In genomic region chr20:45433316-45433715, GRCh38 we compare ENCODE assay signal across 11 cellular contexts. TPM values are rescaled to one million over a fixed set of nuclear protein-coding genes. Genes with fewer than 3 reads are reported as not detected.
A peak's percentile ranks its signal among the peaks of the same experiment; 100 is the strongest.
DNase-seq lines count a peak whose midpoint lies in the region; ATAC-seq and TF ChIP-seq lines count a peak whose summit lies in the region.
"Had no signal": no experiment of that assay in that cellular context is flagged by ENCODE, and none has a peak within 500 bp of the region (broad histone marks: within the 10 kb centered on the region; RNA-seq: fewer than 3 reads in every experiment).

No MANE protein-coding gene starts in this region.

- no peaks in the 10 kb centered on the region for H3K36me3 ChIP-seq in BE2C

- H3K27me3 ChIP-seq in BE2C, result no peaks in the 10 kb centered on the region

- no peaks in the 10 kb centered on the region for H3K9me3 ChIP-seq in BE2C

- TF ChIP-seq CTCF in coronary artery (IDR thresholded peaks at IDR 0.05) (no peak), BE2C (IDR thresholded peaks at IDR 0.05; ENCODE audit: low read depth, low read length) (no peak)

- DNase-seq in AG08395 (ENCODE audit: low spot score) (peak; percentile 50), HT1080 (ENCODE audit: low read depth) (peak; percentile 31), coronary artery (ENCODE audit: low spot score) (peak; percentile 79), medulla oblongata (ENCODE audit: extremely low spot score) (peak; percentile 97), NCI-H524 treated with DMSO at 0.1 percent for 48 hours (lab: John Stamatoyannopoulos, UW) (no peak), BE2C (no peak), NCI-H1417 (lab: John Stamatoyannopoulos, UW) (no peak)
- DNase-seq: activated effector memory CD4-positive, alpha-beta T cell treated with Interleukin-2 at 50 U/mL for 16 hours; NCI-H526; T1000 had no signal

- H3K27ac ChIP-seq in coronary artery, result peak overlapping the region; percentile 47 to 77

- no peak for ATAC-seq in HG03039 (IDR thresholded peaks at IDR 0.05; ENCODE audit: unreplicated experiment)

- no peaks in the 10 kb centered on the region for H3K4me1 ChIP-seq in BE2C

- H3K4me3 ChIP-seq in coronary artery (no peak overlapping the region), BE2C (ENCODE audit: low read depth, low read length) (no peak overlapping the region)

RNA-seq across cellular contexts. Expression of gene PIGT, which starts 17.4 kb away (rescaled TPM):
- 88.5 and 139 TPM in 2 replicates for total RNA-seq in HT1080 (2014; rRNA removed; shearing (Covaris generic))
- polyA plus RNA-seq in HT1080 (2015; cell fraction: cytosol; rRNA removed), result 169 and 176 TPM in 2 replicates
- polyA plus RNA-seq in HT1080 (2015; cell fraction: nucleus; rRNA removed), result 145 and 184 TPM in 2 replicates
- polyA plus RNA-seq in BE2C (2012; ENCODE audit: insufficient read depth, insufficient read length, low read depth), result 192 TPM

RNA-seq across cellular contexts. Expression of gene DBNDD2, which starts 25.2 kb away (rescaled TPM):
- 10.1 and 16.8 TPM in 2 replicates for total RNA-seq in HT1080 (2014; rRNA removed; shearing (Covaris generic))
- 49.3 and 55.0 TPM in 2 replicates for polyA plus RNA-seq in HT1080 (2015; cell fraction: cytosol; rRNA removed)
- 19.1 and 22.4 TPM in 2 replicates for polyA plus RNA-seq in HT1080 (2015; cell fraction: nucleus; rRNA removed)
- polyA plus RNA-seq in BE2C (2012; ENCODE audit: insufficient read depth, insufficient read length, low read depth), result 29.0 TPM

RNA-seq across cellular contexts. Expression of gene WFDC2, which starts 36.2 kb away (rescaled TPM):
- total RNA-seq in HT1080 (2014; rRNA removed; shearing (Covaris generic)), result not detected in 2 replicates
- polyA plus RNA-seq in HT1080 (2015; cell fraction: cytosol; rRNA removed), result not detected in 2 replicates
- polyA plus RNA-seq in HT1080 (2015; cell fraction: nucleus; rRNA removed), result not detected in 2 replicates
- polyA plus RNA-seq in BE2C (2012; ENCODE audit: insufficient read depth, insufficient read length, low read depth), result not detected

RNA-seq across cellular contexts. Expression of gene TP53TG5, which starts 55.2 kb away (rescaled TPM):
- not detected in 2 replicates for total RNA-seq in HT1080 (2014; rRNA removed; shearing (Covaris generic))
- not detected in 2 replicates for polyA plus RNA-seq in HT1080 (2015; cell fraction: cytosol; rRNA removed)
- not detected in 2 replicates for polyA plus RNA-seq in HT1080 (2015; cell fraction: nucleus; rRNA removed)
- polyA plus RNA-seq in BE2C (2012; ENCODE audit: insufficient read depth, insufficient read length, low read depth), result 2.3 TPM

Comparison
In these comparisons a context has a peak if more than half of its experiments do, and no peak if none do; other contexts are left out.
1. DNase-seq: peak in AG08395 (single experiment), HT1080 (single experiment), coronary artery (single experiment) and medulla oblongata (single experiment); none in NCI-H524 treated with DMSO at 0.1 percent for 48 hours (single experiment), BE2C (single experiment) and NCI-H1417 (0 of 3).